ENCODE assay signal across 1 cellular context in the genomic region with DNA sequence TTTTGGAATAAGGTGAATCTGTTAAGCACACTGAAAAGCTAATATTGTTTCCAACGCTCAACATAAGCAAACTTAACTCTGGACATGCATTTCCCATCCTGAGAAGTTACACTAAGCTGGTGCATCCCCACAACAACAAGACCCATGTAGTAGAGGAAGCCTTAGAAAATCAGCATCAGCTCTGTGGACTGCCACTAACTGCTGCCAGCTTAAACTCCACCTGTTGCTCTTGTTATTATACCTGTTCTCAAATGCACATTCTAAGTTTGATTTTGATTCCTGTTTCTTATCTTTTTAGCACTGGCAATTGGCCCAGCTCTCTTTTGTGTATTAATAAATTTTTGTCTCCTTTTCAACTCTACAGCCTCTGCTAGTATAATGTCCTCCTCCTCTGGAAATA.
"Had no signal": no experiment of that assay in that cellular context is flagged by ENCODE, and none has a peak within 500 bp of the region (broad histone marks: within the 10 kb centered on the region; RNA-seq: fewer than 3 reads in every experiment).

No MANE protein-coding gene starts in this region.

- ATAC-seq: GM12878 had no signal

- H3K4me3 ChIP-seq: GM12878 had no signal
